In the genomic region with DNA sequence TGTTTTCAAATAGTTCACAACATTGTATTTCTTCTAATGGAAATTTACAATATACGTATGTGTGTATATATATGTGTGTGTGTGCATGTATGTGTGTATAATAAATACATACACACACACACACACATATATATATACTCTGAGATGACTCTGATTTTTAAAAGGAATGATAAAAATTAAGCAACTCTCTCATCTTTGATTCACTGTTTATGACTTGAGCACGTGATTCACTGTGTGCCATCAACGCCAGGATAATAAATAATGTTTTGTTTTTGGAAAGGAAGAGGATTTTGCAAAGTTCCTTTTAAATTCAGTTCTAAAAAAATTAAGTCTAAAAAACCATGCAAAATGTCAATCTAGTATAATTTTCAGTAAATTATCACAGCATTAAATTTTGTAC, we compare ENCODE assay signal across 6 cellular contexts.
"Had no signal": no experiment of that assay in that cellular context is flagged by ENCODE, and none has a peak within 500 bp of the region (broad histone marks: within the 10 kb centered on the region; RNA-seq: fewer than 3 reads in every experiment).

No MANE protein-coding gene starts in this region.

- H3K27ac ChIP-seq: HL-60, KMS-11 had no signal

- DNase-seq: KBM-7, KG1 had no signal

- H3K4me2 ChIP-seq: KMS-11 had no signal

- H3K4me3 ChIP-seq: K562 had no signal

- FAIRE-seq: HepG2, K562 had no signal

- H3K9ac ChIP-seq: KMS-11 had no signal

- ATAC-seq: HepG2, K562 had no signal
